In the genomic region with DNA sequence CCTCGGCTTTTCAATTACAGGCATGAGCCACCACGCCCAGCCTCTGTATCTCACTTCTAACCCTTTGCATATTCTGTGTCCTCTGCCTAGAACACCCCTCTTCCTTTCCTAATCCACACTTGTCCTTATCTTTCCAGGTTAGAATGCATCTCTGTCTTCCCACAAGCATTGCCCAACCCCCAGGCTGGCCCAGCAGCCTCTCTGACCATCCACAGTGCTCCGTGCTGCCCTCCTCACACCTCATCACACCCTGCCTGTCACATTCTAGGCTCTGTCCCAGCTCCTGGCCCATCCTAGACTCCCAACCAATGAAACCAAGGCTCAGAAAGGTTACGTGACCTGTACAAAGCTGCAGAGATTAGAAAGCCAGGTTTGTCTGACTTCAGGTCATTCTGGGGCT, we compare ENCODE assay signal across 14 cellular contexts. TPM values are rescaled to one million over a fixed set of nuclear protein-coding genes. Genes with fewer than 3 reads are reported as not detected.
DNase-seq lines count a peak whose midpoint lies in the region; ATAC-seq, FAIRE-seq and TF ChIP-seq lines count a peak whose summit lies in the region.
"Had no signal": no experiment of that assay in that cellular context is flagged by ENCODE, and none has a peak within 500 bp of the region (broad histone marks: within the 10 kb centered on the region; RNA-seq: fewer than 3 reads in every experiment).

No MANE protein-coding gene starts in this region.

- H3K9ac ChIP-seq in HepG2 (ENCODE audit: insufficient read depth, low read depth, low read length) (no peak overlapping the region), astrocyte (ENCODE audit: low read length) (no peak overlapping the region)

- ATAC-seq in HepG2 (no peak), right lobe of liver (no peak)
- ATAC-seq: left lobe of liver had no signal

- H3K4me1 Mint-ChIP-seq in astrocyte (ENCODE audit: low read depth, unreplicated experiment): no peaks in the 10 kb centered on the region

- 87% methylated on average over 4 of the region's 4 CpGs for WGBS in HepG2 (ENCODE audit: low lambda C conversion rate)
- 37% methylated on average over 4 of the region's 4 CpGs for WGBS in right lobe of liver (ENCODE audit: insufficient coverage, low coverage, low lambda C conversion rate, missing lambda C conversion rate)
- 64 to 81% (median 75%) methylated on average over 4 of the region's 4 CpGs for WGBS in adrenal gland, 4 donors

- FAIRE-seq in HepG2 (lab: Jason Lieb, UNC): no peak
- FAIRE-seq in astrocyte (lab: Jason Lieb, UNC): no peak

- POLR2A ChIA-PET in HepG2 (lab: Yijun Ruan, JAX): no interaction called here

- no peaks in the 10 kb centered on the region for H4K20me1 ChIP-seq in HepG2 (ENCODE audit: insufficient read depth, low read length)
- no peaks in the 10 kb centered on the region for H4K20me1 ChIP-seq in astrocyte (ENCODE audit: insufficient read depth, low read length)

- H3K9me3 ChIP-seq in HepG2 (ENCODE audit: low read length) (no peaks in the 10 kb centered on the region), right lobe of liver (no peaks in the 10 kb centered on the region), astrocyte (ENCODE audit: insufficient read depth, low read depth, low read length) (no peaks in the 10 kb centered on the region), adrenal gland (replicated peaks in 1 of 3) (no peaks in the 10 kb centered on the region)
- H3K9me3 ChIP-seq: Caco-2, esophagus squamous epithelium, right atrium auricular region, testis had no signal

- CTCF ChIA-PET in HepG2 (lab: Yijun Ruan, JAX; ENCODE audit: low intra/inter-chr PET ratio, low total read pairs): no interaction called here

- no peak overlapping the region for H3K4me2 ChIP-seq in HepG2 (ENCODE audit: low read depth, low read length)
- no peak overlapping the region for H3K4me2 ChIP-seq in astrocyte (ENCODE audit: low read length)

- peaks cover 2% of the 10 kb centered on the region for H3K9me3 Mint-ChIP-seq in astrocyte (ENCODE audit: unreplicated experiment)

- in situ Hi-C loops in HepG2 (cut with HindIII; ENCODE audit: extremely low pct_ligation_motif_present, low pct_unique_long_range_greater_than_20kb): no loop called here

- H3K36me3 ChIP-seq in HepG2 (replicated peaks in 1 of 2; ENCODE audit: control insufficient read depth in 1 of 2, insufficient read depth in 2 of 2, low read length in 2 of 2) (peaks cover 4 to 5% of the 10 kb centered on the region in 2 experiments; a peak in 3 of 5 replicates), right lobe of liver (no peaks in the 10 kb centered on the region), astrocyte (ENCODE audit: insufficient read depth, low read length) (no peaks in the 10 kb centered on the region), adrenal gland (replicated peaks in 1 of 2) (peaks cover 0 to 21% of the 10 kb centered on the region in 2 donors)
- H3K36me3 ChIP-seq: cardiac muscle cell, right atrium auricular region had no signal

- H3K4me3 Mint-ChIP-seq in astrocyte (ENCODE audit: unreplicated experiment): no peak overlapping the region

- no peak for TF ChIP-seq CTCF in HepG2 (CRISPR knock-in tag; IDR thresholded peaks at IDR 0.05)
- TF ChIP-seq CTCF in right lobe of liver (IDR thresholded peaks at IDR 0.05): no peak
- no peak for TF ChIP-seq CTCF in astrocyte (IDR thresholded peaks at IDR 0.05; ENCODE audit: insufficient read depth, low read depth, low read length)
- no peak for TF ChIP-seq CTCF in coronary artery (IDR thresholded peaks at IDR 0.05)
- TF ChIP-seq CTCF in adrenal gland (IDR thresholded peaks at IDR 0.05): no peak

- no peak for TF ChIP-seq EP300 in HepG2 (IDR thresholded peaks at IDR 0.05; ENCODE audit: low read depth in 2 of 2, low read length in 2 of 2)
- TF ChIP-seq EP300 in HepG2 (CRISPR knock-in tag; IDR thresholded peaks at IDR 0.05; ENCODE audit: borderline replicate concordance): no peak

- H3K4me3 ChIP-seq in HepG2 (replicated peaks in 1 of 3; ENCODE audit: insufficient read depth in 1 of 3, low read depth in 2 of 3, low read length in 3 of 3): no peak overlapping the region
- no peak overlapping the region for H3K4me3 ChIP-seq in right lobe of liver
- H3K4me3 ChIP-seq in astrocyte (ENCODE audit: insufficient read depth, low read depth, low read length): no peak overlapping the region
- no peak overlapping the region for H3K4me3 ChIP-seq in coronary artery
- no peak overlapping the region for H3K4me3 ChIP-seq in adrenal gland
- H3K4me3 ChIP-seq: cardiac muscle cell, esophagus squamous epithelium, right atrium auricular region, testis had no signal

- H3K27me3 ChIP-seq in HepG2 (ENCODE audit: control insufficient read depth in 1 of 2, insufficient read depth in 2 of 2, low read length in 2 of 2) (no peaks in the 10 kb centered on the region), right lobe of liver (no peaks in the 10 kb centered on the region), astrocyte (ENCODE audit: insufficient read depth, low read length) (peaks cover 6% of the 10 kb centered on the region), adrenal gland (no peaks in the 10 kb centered on the region)
- H3K27me3 ChIP-seq: cardiac muscle cell, testis had no signal

- no peaks in the 10 kb centered on the region for H3K4me1 ChIP-seq in HepG2 (ENCODE audit: insufficient read depth, low read length)
- no peaks in the 10 kb centered on the region for H3K4me1 ChIP-seq in right lobe of liver
- no peaks in the 10 kb centered on the region for H3K4me1 ChIP-seq in astrocyte (ENCODE audit: insufficient read depth, low read length)
- no peaks in the 10 kb centered on the region for H3K4me1 ChIP-seq in adrenal gland (replicated peaks in 1 of 2)
- H3K4me1 ChIP-seq: Caco-2, testis had no signal

- TF ChIP-seq POLR2A in HepG2 (IDR thresholded peaks at IDR 0.05; ENCODE audit: insufficient read depth in 1 of 2, low read depth in 2 of 2, low read length in 2 of 2) (no peak), right lobe of liver (IDR thresholded peaks at IDR 0.05) (no peak), adrenal gland (IDR thresholded peaks at IDR 0.05) (no peak)

- H2AFZ ChIP-seq in HepG2 (ENCODE audit: low read length) (no peak overlapping the region), astrocyte (ENCODE audit: low read depth, low read length) (no peak overlapping the region)

- TF ChIP-seq RAD21 in HepG2 (CRISPR knock-in tag; IDR thresholded peaks at IDR 0.05): no peak

- H3K27me3 Mint-ChIP-seq in astrocyte (ENCODE audit: low read depth, unreplicated experiment): peaks cover 56% of the 10 kb centered on the region

- no peak overlapping the region for H3K27ac ChIP-seq in HepG2 (ENCODE audit: extremely low read length, insufficient read depth, low read length)
- H3K27ac ChIP-seq in right lobe of liver: no peak overlapping the region
- H3K27ac ChIP-seq in astrocyte (ENCODE audit: low read depth, low read length): no peak overlapping the region
- no peak overlapping the region for H3K27ac ChIP-seq in coronary artery
- no peak overlapping the region for H3K27ac ChIP-seq in adrenal gland
- H3K27ac ChIP-seq: cardiac muscle cell, esophagus squamous epithelium, right atrium auricular region, testis had no signal

- H3K36me3 Mint-ChIP-seq in astrocyte (ENCODE audit: low read depth, unreplicated experiment): peaks cover 3% of the 10 kb centered on the region

- no peak for DNase-seq in HepG2 (ENCODE audit: low spot score)
- no peak for DNase-seq in right lobe of liver
- no peak for DNase-seq in astrocyte (ENCODE audit: low read depth)
- no peak for DNase-seq in coronary artery (ENCODE audit: low spot score)
- DNase-seq in adrenal gland: no peak
- DNase-seq in hypothalamus (lab: John Stamatoyannopoulos, UW): no peak
- DNase-seq: Caco-2, esophagus squamous epithelium, SHP77 treated with DMSO at 0.1 percent for 48 hours, testis had no signal

- intact Hi-C loops in HepG2 (cut with micrococcal nuclease; ENCODE audit: unreplicated experiment): no loop called here
- intact Hi-C loops in right lobe of liver (cut with DNase I): no loop called here
- intact Hi-C loops in adrenal gland (cut with DNase I): no loop called here

- TSS peak; percentile 48 for BruUV-seq in HepG2 (replicated peaks; lab: Mats Ljungman, UMichigan)

- H3K27ac Mint-ChIP-seq in astrocyte (ENCODE audit: unreplicated experiment): peak overlapping the region; percentile 50

- no peaks in the 10 kb centered on the region for H3K79me2 ChIP-seq in HepG2 (ENCODE audit: insufficient read depth, low read length)
- H3K79me2 ChIP-seq in astrocyte (ENCODE audit: insufficient read depth, low read length): no peaks in the 10 kb centered on the region

RNA-seq across cellular contexts. Expression of a gene that starts 11.3 kb away (rescaled TPM):
- total RNA-seq in HepG2 (2016; rRNA removed; fragmentation: Illumina TruSeq; extraction: Trizol) (2.8 and 3.4 TPM in 2 replicates), right lobe of liver (1 to 10 TPM; 1.1 to 5.5 (median 2.3) TPM), astrocyte (1.00 and 1.8 TPM in 2 replicates), adrenal gland (10 to 100 TPM in 3 of 8 donors, 1 to 10 TPM in 5; 1.8 to 15.5 (median 9.1) TPM)
- total RNA-seq in HepG2 (2016; cell fraction: cytosol; rRNA removed; fragmentation: Illumina TruSeq; extraction: Trizol; ENCODE audit: low read depth): 1.2 and 1.3 TPM in 2 replicates
- total RNA-seq in HepG2 (2016; cell fraction: insoluble cytoplasmic fraction; rRNA removed; fragmentation: Illumina TruSeq; extraction: Trizol): 2.5 and 3.4 TPM in 2 replicates
- total RNA-seq in HepG2 (2016; cell fraction: membrane; rRNA removed; fragmentation: Illumina TruSeq; extraction: Trizol): 0.72 and 1.3 TPM in 2 replicates
- 4.4 and 4.8 TPM in 2 replicates for total RNA-seq in HepG2 (2016; cell fraction: nucleus; rRNA removed; fragmentation: Illumina TruSeq; extraction: Trizol)
- polyA plus RNA-seq in HepG2 (2011; rRNA removed) (18.6 and 30.1 TPM in 2 replicates), adrenal gland (10 to 100 TPM in 1 of 3 donors, 1 to 10 TPM in 2; 2.1 to 11.3 (median 6.9) TPM)
- polyA plus RNA-seq in HepG2 (2011; cell fraction: cytosol; rRNA removed): 8.8 and 10.2 TPM in 2 replicates
- polyA plus RNA-seq in HepG2 (2011; cell fraction: nucleus; rRNA removed): 106 and 107 TPM in 2 replicates
- 6.1 and 10.2 TPM in 2 replicates for polyA plus RNA-seq in HepG2 (2012)
- polyA plus RNA-seq in HepG2 (2016; cell fraction: cytosol; fragmentation: Illumina TruSeq; extraction: Trizol; ENCODE audit: low read depth): 0.15 and 0.17 TPM in 2 replicates
- polyA plus RNA-seq in HepG2 (2016; cell fraction: insoluble cytoplasmic fraction; fragmentation: Illumina TruSeq; extraction: Trizol; ENCODE audit: low read depth): 1.3 and 1.7 TPM in 2 replicates
- 0.35 and 0.45 TPM in 2 replicates for polyA plus RNA-seq in HepG2 (2016; cell fraction: membrane; fragmentation: Illumina TruSeq; extraction: Trizol; ENCODE audit: low read depth)
- 10.2 and 12.3 TPM in 2 replicates for polyA plus RNA-seq in HepG2 (2016; cell fraction: nucleus; fragmentation: Illumina TruSeq; extraction: Trizol; ENCODE audit: insufficient read depth, low read depth)
- 1.7 and 37.2 TPM in 2 replicates for polyA minus RNA-seq in HepG2 (2011; rRNA and poly(A)+ RNA removed; ENCODE audit: low replicate concordance)
- 13.1 and 19.0 TPM in 2 replicates for polyA minus RNA-seq in HepG2 (2011; cell fraction: cytosol; rRNA and poly(A)+ RNA removed)
- 23.9 and 29.3 TPM in 2 replicates for polyA minus RNA-seq in HepG2 (2011; cell fraction: nucleus; rRNA and poly(A)+ RNA removed)
- total RNA-seq: Caco-2 had no signal

RNA-seq across cellular contexts. Expression of a gene that starts 15.2 kb away (rescaled TPM):
- total RNA-seq in HepG2 (2016; rRNA removed; fragmentation: Illumina TruSeq; extraction: Trizol) (not detected in 2 replicates), right lobe of liver (not detected), astrocyte (not detected in 2 replicates), adrenal gland (under 1 TPM in 1 of 8 donors, not detected in 7; 0.29 TPM)
- total RNA-seq in HepG2 (2016; cell fraction: cytosol; rRNA removed; fragmentation: Illumina TruSeq; extraction: Trizol; ENCODE audit: low read depth): not detected in 2 replicates
- not detected in 2 replicates for total RNA-seq in HepG2 (2016; cell fraction: insoluble cytoplasmic fraction; rRNA removed; fragmentation: Illumina TruSeq; extraction: Trizol)
- total RNA-seq in HepG2 (2016; cell fraction: membrane; rRNA removed; fragmentation: Illumina TruSeq; extraction: Trizol): not detected in 2 replicates
- not detected in 2 replicates for total RNA-seq in HepG2 (2016; cell fraction: nucleus; rRNA removed; fragmentation: Illumina TruSeq; extraction: Trizol)
- polyA plus RNA-seq in HepG2 (2011; rRNA removed) (0.30 and 0.44 TPM in 2 replicates), adrenal gland (under 1 TPM in 2 of 3 donors, not detected in 1; 0.27 to 0.40 TPM)
- 0.21 TPM in 1 of 2 replicates, not detected in the other for polyA plus RNA-seq in HepG2 (2011; cell fraction: cytosol; rRNA removed)
- 1.2 and 1.5 TPM in 2 replicates for polyA plus RNA-seq in HepG2 (2011; cell fraction: nucleus; rRNA removed)
- polyA plus RNA-seq in HepG2 (2012): 0.23 and 0.35 TPM in 2 replicates
- polyA plus RNA-seq in HepG2 (2016; cell fraction: cytosol; fragmentation: Illumina TruSeq; extraction: Trizol; ENCODE audit: low read depth): not detected in 2 replicates
- not detected in 2 replicates for polyA plus RNA-seq in HepG2 (2016; cell fraction: insoluble cytoplasmic fraction; fragmentation: Illumina TruSeq; extraction: Trizol; ENCODE audit: low read depth)
- not detected in 2 replicates for polyA plus RNA-seq in HepG2 (2016; cell fraction: membrane; fragmentation: Illumina TruSeq; extraction: Trizol; ENCODE audit: low read depth)
- not detected in 2 replicates for polyA plus RNA-seq in HepG2 (2016; cell fraction: nucleus; fragmentation: Illumina TruSeq; extraction: Trizol; ENCODE audit: insufficient read depth, low read depth)
- polyA minus RNA-seq in HepG2 (2011; rRNA and poly(A)+ RNA removed; ENCODE audit: low replicate concordance): 0.88 TPM in 1 of 2 replicates, not detected in the other
- polyA minus RNA-seq in HepG2 (2011; cell fraction: cytosol; rRNA and poly(A)+ RNA removed): not detected in 2 replicates
- not detected in 2 replicates for polyA minus RNA-seq in HepG2 (2011; cell fraction: nucleus; rRNA and poly(A)+ RNA removed)
- total RNA-seq: Caco-2, Daoy, esophagus squamous epithelium, left lobe of liver, right atrium auricular region had no signal
- polyA plus RNA-seq: cardiac muscle cell had no signal

RNA-seq across cellular contexts. Expression of a gene that starts 23.2 kb away (rescaled TPM):
- total RNA-seq in HepG2 (2016; rRNA removed; fragmentation: Illumina TruSeq; extraction: Trizol) (1,471 and 1,490 TPM in 2 replicates), right lobe of liver (100 to 1,000 TPM; 449 to 778 (median 494) TPM), astrocyte (1,839 and 1,909 TPM in 2 replicates), adrenal gland (1,000 to 10,000 TPM in 7 of 8 donors, 100 to 1,000 TPM in 1; 952 to 2,121 (median 1,419) TPM)
- 3,356 and 3,471 TPM in 2 replicates for total RNA-seq in HepG2 (2016; cell fraction: cytosol; rRNA removed; fragmentation: Illumina TruSeq; extraction: Trizol; ENCODE audit: low read depth)
- total RNA-seq in HepG2 (2016; cell fraction: insoluble cytoplasmic fraction; rRNA removed; fragmentation: Illumina TruSeq; extraction: Trizol): 1,484 and 1,563 TPM in 2 replicates
- total RNA-seq in HepG2 (2016; cell fraction: membrane; rRNA removed; fragmentation: Illumina TruSeq; extraction: Trizol): 4,403 and 4,828 TPM in 2 replicates
- total RNA-seq in HepG2 (2016; cell fraction: nucleus; rRNA removed; fragmentation: Illumina TruSeq; extraction: Trizol): 550 and 622 TPM in 2 replicates
- polyA plus RNA-seq in HepG2 (2011; rRNA removed) (2,004 and 2,232 TPM in 2 replicates), adrenal gland (1,000 to 10,000 TPM in 2 of 3 donors, 100 to 1,000 TPM in 1; 345 to 1,991 (median 1,151) TPM)
- 2,519 and 3,516 TPM in 2 replicates for polyA plus RNA-seq in HepG2 (2011; cell fraction: cytosol; rRNA removed)
- 865 and 944 TPM in 2 replicates for polyA plus RNA-seq in HepG2 (2011; cell fraction: nucleus; rRNA removed)
- 2,311 and 3,663 TPM in 2 replicates for polyA plus RNA-seq in HepG2 (2012)
- polyA plus RNA-seq in HepG2 (2016; cell fraction: cytosol; fragmentation: Illumina TruSeq; extraction: Trizol; ENCODE audit: low read depth): 5,329 and 5,962 TPM in 2 replicates
- polyA plus RNA-seq in HepG2 (2016; cell fraction: insoluble cytoplasmic fraction; fragmentation: Illumina TruSeq; extraction: Trizol; ENCODE audit: low read depth): 2,198 and 2,250 TPM in 2 replicates
- 6,513 and 6,759 TPM in 2 replicates for polyA plus RNA-seq in HepG2 (2016; cell fraction: membrane; fragmentation: Illumina TruSeq; extraction: Trizol; ENCODE audit: low read depth)
- polyA plus RNA-seq in HepG2 (2016; cell fraction: nucleus; fragmentation: Illumina TruSeq; extraction: Trizol; ENCODE audit: insufficient read depth, low read depth): 1,298 and 1,347 TPM in 2 replicates
- 547 and 652 TPM in 2 replicates for polyA minus RNA-seq in HepG2 (2011; rRNA and poly(A)+ RNA removed; ENCODE audit: low replicate concordance)
- polyA minus RNA-seq in HepG2 (2011; cell fraction: cytosol; rRNA and poly(A)+ RNA removed): 819 and 843 TPM in 2 replicates
- 236 and 251 TPM in 2 replicates for polyA minus RNA-seq in HepG2 (2011; cell fraction: nucleus; rRNA and poly(A)+ RNA removed)

RNA-seq across cellular contexts. Expression of a gene that starts 35.2 kb away (rescaled TPM):
- total RNA-seq in HepG2 (2016; rRNA removed; fragmentation: Illumina TruSeq; extraction: Trizol) (not detected in 2 replicates), right lobe of liver (not detected), astrocyte (not detected in 2 replicates), adrenal gland (not detected)
- not detected in 2 replicates for total RNA-seq in HepG2 (2016; cell fraction: cytosol; rRNA removed; fragmentation: Illumina TruSeq; extraction: Trizol; ENCODE audit: low read depth)
- total RNA-seq in HepG2 (2016; cell fraction: insoluble cytoplasmic fraction; rRNA removed; fragmentation: Illumina TruSeq; extraction: Trizol): not detected in 2 replicates
- not detected in 2 replicates for total RNA-seq in HepG2 (2016; cell fraction: membrane; rRNA removed; fragmentation: Illumina TruSeq; extraction: Trizol)
- total RNA-seq in HepG2 (2016; cell fraction: nucleus; rRNA removed; fragmentation: Illumina TruSeq; extraction: Trizol): not detected in 2 replicates
- polyA plus RNA-seq in HepG2 (2011; rRNA removed) (not detected in 2 replicates), adrenal gland (under 1 TPM in 1 of 3 donors, not detected in 2; 0.03 TPM)
- polyA plus RNA-seq in HepG2 (2011; cell fraction: cytosol; rRNA removed): not detected in 2 replicates
- not detected in 2 replicates for polyA plus RNA-seq in HepG2 (2011; cell fraction: nucleus; rRNA removed)
- polyA plus RNA-seq in HepG2 (2012): not detected in 2 replicates
- not detected in 2 replicates for polyA plus RNA-seq in HepG2 (2016; cell fraction: cytosol; fragmentation: Illumina TruSeq; extraction: Trizol; ENCODE audit: low read depth)
- not detected in 2 replicates for polyA plus RNA-seq in HepG2 (2016; cell fraction: insoluble cytoplasmic fraction; fragmentation: Illumina TruSeq; extraction: Trizol; ENCODE audit: low read depth)
- not detected in 2 replicates for polyA plus RNA-seq in HepG2 (2016; cell fraction: membrane; fragmentation: Illumina TruSeq; extraction: Trizol; ENCODE audit: low read depth)
- not detected in 2 replicates for polyA plus RNA-seq in HepG2 (2016; cell fraction: nucleus; fragmentation: Illumina TruSeq; extraction: Trizol; ENCODE audit: insufficient read depth, low read depth)
- polyA minus RNA-seq in HepG2 (2011; rRNA and poly(A)+ RNA removed; ENCODE audit: low replicate concordance): 0.06 and 0.09 TPM in 2 replicates
- not detected in 2 replicates for polyA minus RNA-seq in HepG2 (2011; cell fraction: cytosol; rRNA and poly(A)+ RNA removed)
- polyA minus RNA-seq in HepG2 (2011; cell fraction: nucleus; rRNA and poly(A)+ RNA removed): not detected in 2 replicates
- total RNA-seq: Daoy, left lobe of liver, right atrium auricular region had no signal
- polyA plus RNA-seq: cardiac muscle cell had no signal

RNA-seq across cellular contexts. Expression of a gene that starts 41.6 kb away (rescaled TPM):
- total RNA-seq in HepG2 (2016; rRNA removed; fragmentation: Illumina TruSeq; extraction: Trizol) (0.48 and 0.86 TPM in 2 replicates), right lobe of liver (10 to 100 TPM in 2 of 6 experiments, 1 to 10 TPM in 3, under 1 TPM in 1; 0.26 to 13.6 (median 3.1) TPM), astrocyte (0.36 TPM in 1 of 2 replicates, not detected in the other), adrenal gland (under 1 TPM in 1 of 8 donors, not detected in 7; 0.39 TPM)
- total RNA-seq in HepG2 (2016; cell fraction: cytosol; rRNA removed; fragmentation: Illumina TruSeq; extraction: Trizol; ENCODE audit: low read depth): 0.18 and 0.40 TPM in 2 replicates
- 0.36 and 1.2 TPM in 2 replicates for total RNA-seq in HepG2 (2016; cell fraction: insoluble cytoplasmic fraction; rRNA removed; fragmentation: Illumina TruSeq; extraction: Trizol)
- 0.38 and 0.43 TPM in 2 replicates for total RNA-seq in HepG2 (2016; cell fraction: membrane; rRNA removed; fragmentation: Illumina TruSeq; extraction: Trizol)
- 1.0 and 1.3 TPM in 2 replicates for total RNA-seq in HepG2 (2016; cell fraction: nucleus; rRNA removed; fragmentation: Illumina TruSeq; extraction: Trizol)
- polyA plus RNA-seq in HepG2 (2011; rRNA removed) (4.0 and 8.6 TPM in 2 replicates), adrenal gland (under 1 TPM in 1 of 3 donors, not detected in 2; 0.03 TPM)
- 4.2 and 6.3 TPM in 2 replicates for polyA plus RNA-seq in HepG2 (2011; cell fraction: cytosol; rRNA removed)
- 3.5 and 4.5 TPM in 2 replicates for polyA plus RNA-seq in HepG2 (2011; cell fraction: nucleus; rRNA removed)
- polyA plus RNA-seq in HepG2 (2012): 9.1 and 10.5 TPM in 2 replicates
- 0.10 and 0.18 TPM in 2 replicates for polyA plus RNA-seq in HepG2 (2016; cell fraction: cytosol; fragmentation: Illumina TruSeq; extraction: Trizol; ENCODE audit: low read depth)
- polyA plus RNA-seq in HepG2 (2016; cell fraction: insoluble cytoplasmic fraction; fragmentation: Illumina TruSeq; extraction: Trizol; ENCODE audit: low read depth): 0.61 and 0.62 TPM in 2 replicates
- 0.29 and 0.35 TPM in 2 replicates for polyA plus RNA-seq in HepG2 (2016; cell fraction: membrane; fragmentation: Illumina TruSeq; extraction: Trizol; ENCODE audit: low read depth)
- 1.8 and 2.3 TPM in 2 replicates for polyA plus RNA-seq in HepG2 (2016; cell fraction: nucleus; fragmentation: Illumina TruSeq; extraction: Trizol; ENCODE audit: insufficient read depth, low read depth)
- polyA minus RNA-seq in HepG2 (2011; rRNA and poly(A)+ RNA removed; ENCODE audit: low replicate concordance): 2.7 and 11.1 TPM in 2 replicates
- 3.0 and 4.7 TPM in 2 replicates for polyA minus RNA-seq in HepG2 (2011; cell fraction: cytosol; rRNA and poly(A)+ RNA removed)
- 1.8 and 3.1 TPM in 2 replicates for polyA minus RNA-seq in HepG2 (2011; cell fraction: nucleus; rRNA and poly(A)+ RNA removed)
- total RNA-seq: cardiac muscle cell, right atrium auricular region had no signal
- polyA plus RNA-seq: cardiac muscle cell had no signal
